ENCODE assay signal across 14 cellular contexts in the genomic region with DNA sequence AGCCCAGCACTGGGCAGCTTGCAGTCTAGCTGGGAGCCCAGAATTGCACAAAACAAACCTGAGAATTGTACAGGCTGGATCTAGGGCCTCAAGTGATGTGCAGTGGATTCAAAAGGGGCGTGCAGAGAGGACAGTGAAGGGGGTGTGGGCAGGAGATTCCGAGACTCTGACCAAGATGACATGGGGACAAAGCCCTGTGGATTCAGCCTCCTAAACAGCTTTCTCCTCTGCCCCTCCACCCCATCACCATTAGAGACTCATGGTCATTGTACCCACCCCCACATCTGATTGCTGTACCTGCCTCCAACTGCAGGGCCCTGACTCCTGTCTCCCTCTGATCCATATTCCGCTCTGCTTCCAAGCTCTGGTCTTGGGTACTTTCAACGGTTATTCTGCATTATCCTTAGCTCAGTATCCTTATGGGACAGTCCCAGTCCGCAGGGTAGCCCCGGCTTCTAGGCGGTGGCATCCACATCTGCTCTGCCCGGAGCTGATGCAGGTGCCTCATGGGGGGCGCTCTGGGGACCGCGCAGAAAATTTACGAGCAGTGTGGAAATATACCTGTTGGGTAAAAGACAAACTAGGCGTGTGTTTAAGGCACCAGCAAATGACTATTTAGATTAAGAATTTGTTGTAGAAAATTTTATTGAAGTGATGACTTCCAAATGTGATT. TPM values are rescaled to one million over a fixed set of nuclear protein-coding genes. Genes with fewer than 3 reads are reported as not detected.
A peak's percentile ranks its signal among the peaks of the same experiment; 100 is the strongest.
DNase-seq lines count a peak whose midpoint lies in the region; ATAC-seq and TF ChIP-seq lines count a peak whose summit lies in the region.
"Had no signal": no experiment of that assay in that cellular context is flagged by ENCODE, and none has a peak within 500 bp of the region (broad histone marks: within the 10 kb centered on the region; RNA-seq: fewer than 3 reads in every experiment).

No MANE protein-coding gene starts in this region.

- H3K27me3 ChIP-seq in H7 (ENCODE audit: control insufficient read depth, insufficient read depth, low read length) = peaks cover 54% of the 10 kb centered on the region
- H3K27me3 ChIP-seq: dorsolateral prefrontal cortex had no signal

- no peak for ATAC-seq in HG03159 (IDR thresholded peaks at IDR 0.05; ENCODE audit: unreplicated experiment)
- no peak for ATAC-seq in HG03097 (IDR thresholded peaks at IDR 0.05; ENCODE audit: low FRiP score, unreplicated experiment)

- peak overlapping the region; percentile 64 for H3K27ac Mint-ChIP-seq in Calu3 (ENCODE audit: unreplicated experiment)
- no peak overlapping the region for H3K27ac Mint-ChIP-seq in activated T-helper 1 cell treated with anti-CD3 and anti-CD28 coated beads, Interleukin-12 subunit alpha, Interleukin-12 subunit beta, Interleukin-2, Interleukin-4 antibody, amounts not matched to agents 30 ng/mL and 10 ng/mL and 1 ng/mL, durations not matched to agents 14 hours and 24 hours and 36 hours
- H3K27ac Mint-ChIP-seq in nephron = peak overlapping the region in 1 of 3 experiments; percentile 19
- H3K27ac Mint-ChIP-seq: activated naive CD8-positive, alpha-beta T cell had no signal

- no peak for TF ChIP-seq CTCF in Calu3 (IDR thresholded peaks at IDR 0.05; ENCODE audit: unreplicated experiment)
- no peak for TF ChIP-seq CTCF in nephron (IDR thresholded peaks at IDR 0.05; ENCODE audit: unreplicated experiment in 3 of 3)

- BruUV-seq in Calu3 (replicated peaks; lab: Mats Ljungman, UMichigan) = no TSS peak

- peaks cover 12% of the 10 kb centered on the region for H3K36me3 ChIP-seq in H7 (replicated peaks; ENCODE audit: control insufficient read depth, insufficient read depth, low read length)
- H3K36me3 ChIP-seq: prostate gland had no signal

- intact Hi-C loops in Calu3 (cut with micrococcal nuclease; ENCODE audit: unreplicated experiment) = no loop called here
- intact Hi-C loops in activated T-helper 1 cell treated with anti-CD3 and anti-CD28 coated beads, Interleukin-12 subunit alpha, Interleukin-12 subunit beta, Interleukin-2, Interleukin-4 antibody, amounts not matched to agents 30 ng/mL and 10 ng/mL and 1 ng/mL, durations not matched to agents 14 hours and 24 hours and 36 hours (cut with micrococcal nuclease) = loop anchor here (5.0 to 10.0 kb wide), 3 partner anchors 48 to 617 kb away; partner anchors contain the start of genes BMP8B and MYCBP

- H3K27me3 Mint-ChIP-seq in Calu3 (ENCODE audit: unreplicated experiment) (peaks cover 21% of the 10 kb centered on the region), nephron (ENCODE audit: low read depth) (peaks cover 52% of the 10 kb centered on the region)
- H3K27me3 Mint-ChIP-seq in activated T-helper 1 cell treated with anti-CD3 and anti-CD28 coated beads, Interleukin-12 subunit alpha, Interleukin-12 subunit beta, Interleukin-2, Interleukin-4 antibody, amounts not matched to agents 30 ng/mL and 10 ng/mL and 1 ng/mL, durations not matched to agents 14 hours and 24 hours and 36 hours (ENCODE audit: insufficient read depth) = peaks cover 30% of the 10 kb centered on the region

- no peaks in the 10 kb centered on the region for H3K9me3 Mint-ChIP-seq in Calu3 (ENCODE audit: low read depth, unreplicated experiment)
- H3K9me3 Mint-ChIP-seq in activated T-helper 1 cell treated with anti-CD3 and anti-CD28 coated beads, Interleukin-12 subunit alpha, Interleukin-12 subunit beta, Interleukin-2, Interleukin-4 antibody, amounts not matched to agents 30 ng/mL and 10 ng/mL and 1 ng/mL, durations not matched to agents 14 hours and 24 hours and 36 hours = no peaks in the 10 kb centered on the region
- no peaks in the 10 kb centered on the region for H3K9me3 Mint-ChIP-seq in nephron

- DNase-seq in Calu3 (no peak), H7 (peak; percentile 61), nucleus accumbens (lab: John Stamatoyannopoulos, UW) (no peak)
- DNase-seq in activated T-helper 1 cell treated with anti-CD3 and anti-CD28 coated beads, Interleukin-12 subunit alpha, Interleukin-12 subunit beta, Interleukin-2, Interleukin-4 antibody, amounts not matched to agents 30 ng/mL and 10 ng/mL and 1 ng/mL, durations not matched to agents 14 hours and 24 hours and 36 hours (ENCODE audit: low spot score) = no peak
- DNase-seq: dorsolateral prefrontal cortex, NCI-H524 treated with DMSO at 0.1 percent for 48 hours had no signal

- CTCF ChIA-PET in Calu3 (lab: Charles Lee) = interaction anchor here (1.1 kb wide), 1 partner anchor 117 kb away, joined by 4 read pairs; no protein-coding TSS in a partner anchor

- H3K36me3 Mint-ChIP-seq in Calu3 (ENCODE audit: insufficient read depth, unreplicated experiment) (peaks cover 66% of the 10 kb centered on the region), nephron (ENCODE audit: low read depth) (peaks cover 34% of the 10 kb centered on the region)
- H3K36me3 Mint-ChIP-seq in activated T-helper 1 cell treated with anti-CD3 and anti-CD28 coated beads, Interleukin-12 subunit alpha, Interleukin-12 subunit beta, Interleukin-2, Interleukin-4 antibody, amounts not matched to agents 30 ng/mL and 10 ng/mL and 1 ng/mL, durations not matched to agents 14 hours and 24 hours and 36 hours (ENCODE audit: low read depth) = peaks cover 14% of the 10 kb centered on the region
- H3K36me3 Mint-ChIP-seq: activated naive CD8-positive, alpha-beta T cell had no signal

- H3K4me3 ChIP-seq in H7 (ENCODE audit: insufficient read depth, low read depth, low read length) = no peak overlapping the region
- H3K4me3 ChIP-seq: BLaER1, prostate gland, skin epidermis had no signal

- H3K4me1 Mint-ChIP-seq in Calu3 (ENCODE audit: low read depth, unreplicated experiment) (no peaks in the 10 kb centered on the region), nephron (peaks cover 7% of the 10 kb centered on the region)
- H3K4me1 Mint-ChIP-seq in activated T-helper 1 cell treated with anti-CD3 and anti-CD28 coated beads, Interleukin-12 subunit alpha, Interleukin-12 subunit beta, Interleukin-2, Interleukin-4 antibody, amounts not matched to agents 30 ng/mL and 10 ng/mL and 1 ng/mL, durations not matched to agents 14 hours and 24 hours and 36 hours (ENCODE audit: low read depth) = peaks cover 11% of the 10 kb centered on the region

- H3K4me3 Mint-ChIP-seq in Calu3 (ENCODE audit: low read depth, unreplicated experiment) = no peak overlapping the region
- peak overlapping the region; percentile 22 for H3K4me3 Mint-ChIP-seq in activated T-helper 1 cell treated with anti-CD3 and anti-CD28 coated beads, Interleukin-12 subunit alpha, Interleukin-12 subunit beta, Interleukin-2, Interleukin-4 antibody, amounts not matched to agents 30 ng/mL and 10 ng/mL and 1 ng/mL, durations not matched to agents 14 hours and 24 hours and 36 hours
- H3K4me3 Mint-ChIP-seq in nephron = peak overlapping the region; percentile 37 to 67 (median 54)

RNA-seq across cellular contexts. Expression of gene BMP8A, which starts 1.7 kb away (rescaled TPM):
- total RNA-seq in Calu3 (2022) = 0.24 and 0.40 TPM in 2 replicates
- 0.07 and 0.81 TPM in 2 replicates for total RNA-seq in H7 (2014; rRNA removed; shearing (Covaris generic))
- total RNA-seq in activated T-helper 1 cell treated with anti-CD3 and anti-CD28 coated beads, Interleukin-12 subunit alpha, Interleukin-12 subunit beta, Interleukin-2, Interleukin-4 antibody, amounts not matched to agents 30 ng/mL and 10 ng/mL and 1 ng/mL, durations not matched to agents 14 hours and 24 hours and 36 hours = not detected in 2 replicates
- total RNA-seq: esophagus mucosa had no signal
